23 cellular contexts compared by ENCODE assay signal in genomic region chr16:80710918-80711317, GRCh38.
DNase-seq lines count a peak whose midpoint lies in the region; ATAC-seq and TF ChIP-seq lines count a peak whose summit lies in the region.
"Had no signal": no experiment of that assay in that cellular context is flagged by ENCODE, and none has a peak within 500 bp of the region (broad histone marks: within the 10 kb centered on the region; RNA-seq: fewer than 3 reads in every experiment).

No MANE protein-coding gene starts in this region.

- H3K27ac ChIP-seq in A673 (ENCODE audit: low read depth, low read length, poor library complexity, severe bottlenecking): no peak overlapping the region
- H3K27ac ChIP-seq: coronary artery, esophagus muscularis mucosa, gastrocnemius medialis, lower lobe of right lung, neural progenitor cell, RWPE1, sigmoid colon had no signal

- H3K36me3 Mint-ChIP-seq in memory B cell: peaks cover 8% of the 10 kb centered on the region
- H3K36me3 Mint-ChIP-seq: neural progenitor cell had no signal

- CTCF ChIA-PET in A673 (lab: Charles Lee): no interaction called here

- peak overlapping the region; percentile 6 for H3K4me3 Mint-ChIP-seq in memory B cell
- H3K4me3 Mint-ChIP-seq: activated CD8-positive, alpha-beta T cell treated with anti-CD3 and anti-CD28 coated beads, Interleukin-2, amount 10 ng/mL, durations not matched to agents 7 days and 5 days; neural progenitor cell had no signal

- intact Hi-C loops in A673 (cut with micrococcal nuclease; ENCODE audit: unreplicated experiment): no loop called here

- H3K4me3 ChIP-seq in GM12864 (ENCODE audit: low read depth, low read length) (no peak overlapping the region), A673 (ENCODE audit: low read depth, low read length, poor library complexity, severe bottlenecking) (no peak overlapping the region)
- H3K4me3 ChIP-seq: coronary artery, esophagus muscularis mucosa, gastrocnemius medialis, K562, lower lobe of right lung, neural progenitor cell, sigmoid colon had no signal

- TF ChIP-seq CTCF in GM12864 (IDR thresholded peaks at IDR 0.05; ENCODE audit: low read depth, low read length, missing control alignments) (no peak), A673 (conservative IDR thresholded peaks at IDR 0.05; ENCODE audit: low read depth, low read length) (no peak)

- no peak overlapping the region for H3K27ac Mint-ChIP-seq in memory B cell
- H3K27ac Mint-ChIP-seq: activated CD8-positive, alpha-beta T cell treated with anti-CD3 and anti-CD28 coated beads, Interleukin-2, amount 10 ng/mL, durations not matched to agents 7 days and 5 days; neural progenitor cell had no signal

- H3K27me3 ChIP-seq in A673 (replicated peaks; ENCODE audit: insufficient read depth, low read depth, low read length, poor library complexity): no peaks in the 10 kb centered on the region
- H3K27me3 ChIP-seq: esophagus muscularis mucosa, gastrocnemius medialis, neural progenitor cell, sigmoid colon had no signal

- peak; percentile 70 for ATAC-seq in GM19463 (IDR thresholded peaks at IDR 0.05; ENCODE audit: unreplicated experiment)
- ATAC-seq in HG02938 (IDR thresholded peaks at IDR 0.05; ENCODE audit: unreplicated experiment): peak; percentile 69
- ATAC-seq in memory B cell (ENCODE audit: low read depth): no peak
- ATAC-seq in HG03196 (IDR thresholded peaks at IDR 0.05; ENCODE audit: unreplicated experiment): no peak
- ATAC-seq: activated CD4-positive, CD25-positive, alpha-beta regulatory T cell treated with anti-CD3 and anti-CD28 coated beads, Interleukin-2, amount 50 U/mL, for 24 hours; activated CD8-positive, alpha-beta T cell treated with anti-CD3 and anti-CD28 coated beads, Interleukin-2, amount 10 ng/mL, durations not matched to agents 7 days and 5 days; gastrocnemius medialis; K562; lower lobe of right lung had no signal

- BruUV-seq in A673 (replicated peaks; lab: Mats Ljungman, UMichigan): no TSS peak

- POLR2A ChIA-PET in A673 (lab: Charles Lee; ENCODE audit: low non-redundant PET): no interaction called here

- peak; percentile 29 for DNase-seq in GM12864 (ENCODE audit: low read depth)
- DNase-seq in memory B cell (ENCODE audit: low spot score in 2 of 2): no peak
- DNase-seq in SW 1271 (lab: John Stamatoyannopoulos, UW): no peak
- no peak for DNase-seq in NCI-H2171 (lab: John Stamatoyannopoulos, UW)
- no peak for DNase-seq in A673 (ENCODE audit: low spot score)
- DNase-seq: activated CD8-positive, alpha-beta T cell treated with anti-CD3 and anti-CD28 coated beads, Interleukin-2, amount 10 ng/mL, durations not matched to agents 7 days and 5 days; DMS 273 treated with DMSO at 0.1 percent for 48 hours; gastrocnemius medialis; lower lobe of right lung; NCI-H146; NCI-H526 treated with DMSO at 0.1 percent for 48 hours; sigmoid colon; stimulated activated CD4-positive, alpha-beta T cell treated with anti-CD3 and anti-CD28 coated beads, Interleukin-15, amount 100 ng/mL, for 24 hours; T1000 had no signal

- no peaks in the 10 kb centered on the region for H3K9me3 Mint-ChIP-seq in memory B cell
- H3K9me3 Mint-ChIP-seq: neural progenitor cell had no signal

- H3K9me3 ChIP-seq in A673 (ENCODE audit: low read depth, low read length, poor library complexity, severe bottlenecking): no peaks in the 10 kb centered on the region
- H3K9me3 ChIP-seq: gastrocnemius medialis, sigmoid colon had no signal

- H3K4me1 ChIP-seq in A673 (ENCODE audit: insufficient read depth, low read length, poor library complexity, severe bottlenecking): no peaks in the 10 kb centered on the region
- H3K4me1 ChIP-seq: esophagus muscularis mucosa, gastrocnemius medialis, lower lobe of right lung, neural progenitor cell, sigmoid colon had no signal

- peaks cover 10% of the 10 kb centered on the region for H3K4me1 Mint-ChIP-seq in memory B cell
- H3K4me1 Mint-ChIP-seq: neural progenitor cell had no signal

- no peaks in the 10 kb centered on the region for H3K36me3 ChIP-seq in A673 (ENCODE audit: insufficient read depth, low read length, poor library complexity, severe bottlenecking)
- H3K36me3 ChIP-seq: esophagus muscularis mucosa, gastrocnemius medialis, lower lobe of right lung, neural progenitor cell, sigmoid colon had no signal

- H3K27me3 Mint-ChIP-seq in memory B cell: no peaks in the 10 kb centered on the region

Comparison
In these comparisons a context has a peak if more than half of its experiments do, and no peak if none do; other contexts are left out.
1. ATAC-seq: peak in GM19463 (single experiment) and HG02938 (single experiment); none in memory B cell (single experiment) and HG03196 (single experiment).